In genomic region chr13:26979334-26979733, GRCh38 we compare ENCODE assay signal across 26 cellular contexts.
DNase-seq lines count a peak whose midpoint lies in the region; ATAC-seq and TF ChIP-seq lines count a peak whose summit lies in the region.
"Had no signal": no experiment of that assay in that cellular context is flagged by ENCODE, and none has a peak within 500 bp of the region (broad histone marks: within the 10 kb centered on the region; RNA-seq: fewer than 3 reads in every experiment).

No MANE protein-coding gene starts in this region.

- H3K9me3 Mint-ChIP-seq in MCF 10A (ENCODE audit: unreplicated experiment): no peaks in the 10 kb centered on the region
- H3K9me3 Mint-ChIP-seq: CD4-positive, alpha-beta memory T cell had no signal

- no peaks in the 10 kb centered on the region for H3K9me2 ChIP-seq in Loucy (replicated peaks; ENCODE audit: low read depth, low read length)

- peaks cover 15% of the 10 kb centered on the region for H3F3A ChIP-seq in Loucy (ENCODE audit: low read depth)

- H3K27me3 Mint-ChIP-seq in MCF 10A (ENCODE audit: insufficient read depth, unreplicated experiment): no peaks in the 10 kb centered on the region

- H3K4me3 Mint-ChIP-seq in MCF 10A (ENCODE audit: unreplicated experiment): no peak overlapping the region
- H3K4me3 Mint-ChIP-seq: CD4-positive, alpha-beta memory T cell had no signal

- H3K4me3 ChIP-seq in BLaER1: no peak overlapping the region
- H3K4me3 ChIP-seq in Loucy (ENCODE audit: low read length, poor library complexity, severe bottlenecking): no peak overlapping the region
- no peak overlapping the region for H3K4me3 ChIP-seq in colonic mucosa
- H3K4me3 ChIP-seq: SJCRH30 had no signal

- H3K9ac ChIP-seq in BLaER1: no peak overlapping the region
- H3K9ac ChIP-seq in Loucy (ENCODE audit: low read depth, low read length, poor library complexity, severe bottlenecking): peak overlapping the region; percentile 87
- peak overlapping the region; percentile 48 to 76 for H3K9ac ChIP-seq in colonic mucosa (ENCODE audit: low read depth in 2 of 2, low read length in 2 of 2)

- CTCF ChIA-PET in MCF 10A (lab: Yijun Ruan, JAX): interaction anchor here (2.1 to 3.5 kb wide), 2 partner anchors 32 to 382 kb away, joined by 8 to 17 read pairs; no protein-coding TSS in a partner anchor

- H3K79me2 ChIP-seq in Loucy (ENCODE audit: insufficient read depth, low read length): peaks cover 5% of the 10 kb centered on the region; the same call in 1 of the 2 replicates

- H3K4me1 ChIP-seq in BLaER1 (peaks cover 16% of the 10 kb centered on the region), Loucy (ENCODE audit: insufficient read depth, low read length, poor library complexity, severe bottlenecking) (peaks cover 84% of the 10 kb centered on the region), colonic mucosa (peaks cover 31% of the 10 kb centered on the region)
- H3K4me1 ChIP-seq: SJCRH30 had no signal

- POLR2A ChIA-PET in MCF 10A (lab: Yijun Ruan, JAX): no interaction called here

- H2AFZ ChIP-seq in Loucy (ENCODE audit: low read length): no peak overlapping the region

- H4K20me1 ChIP-seq in BLaER1: no peaks in the 10 kb centered on the region
- H4K20me1 ChIP-seq in Loucy (ENCODE audit: insufficient read depth, low read length, poor library complexity, severe bottlenecking): no peaks in the 10 kb centered on the region

- H3K27ac ChIP-seq in BLaER1: no peak overlapping the region
- H3K27ac ChIP-seq in colonic mucosa: peak overlapping the region; percentile 74
- H3K27ac ChIP-seq: SJCRH30 had no signal

- no peak overlapping the region for H3K27ac Mint-ChIP-seq in MCF 10A (ENCODE audit: low read depth, unreplicated experiment)
- H3K27ac Mint-ChIP-seq: CD4-positive, alpha-beta memory T cell had no signal

- ATAC-seq in HG03354 (IDR thresholded peaks at IDR 0.05; ENCODE audit: poor library complexity, severe bottlenecking, unreplicated experiment) (no peak), GM21825 (IDR thresholded peaks at IDR 0.05; ENCODE audit: unreplicated experiment) (no peak)
- ATAC-seq: HCT116, PC-3, Right ventricle myocardium inferior, SK-N-SH treated with all-trans-retinoic acid at 6 μM for 48 hours had no signal

- intact Hi-C loops in colonic mucosa (cut with DNase I): no loop called here
- intact Hi-C loops in posterior vena cava (cut with DNase I): no loop called here
- intact Hi-C loops in MCF 10A (cut with micrococcal nuclease): no loop called here

- TF ChIP-seq CTCF in Loucy (conservative IDR thresholded peaks at IDR 0.05; ENCODE audit: low read length): no peak
- no peak for TF ChIP-seq CTCF in colonic mucosa (IDR thresholded peaks at IDR 0.05)
- TF ChIP-seq CTCF in MCF 10A (IDR thresholded peaks at IDR 0.05; ENCODE audit: unreplicated experiment): no peak

- H3K36me3 Mint-ChIP-seq in MCF 10A (ENCODE audit: insufficient read depth, unreplicated experiment): no peaks in the 10 kb centered on the region
- H3K36me3 Mint-ChIP-seq: CD4-positive, alpha-beta memory T cell had no signal

- H3K27me3 ChIP-seq in BLaER1 (no peaks in the 10 kb centered on the region), Loucy (ENCODE audit: insufficient read depth, low read length, poor library complexity, severe bottlenecking) (no peaks in the 10 kb centered on the region), colonic mucosa (no peaks in the 10 kb centered on the region)

- H3K4me2 ChIP-seq in BLaER1: peak overlapping the region; percentile 6; the same call in 1 of the 2 replicates
- H3K4me2 ChIP-seq in Loucy (ENCODE audit: low read depth, low read length, poor library complexity, severe bottlenecking): peak overlapping the region; percentile 43

- peak; percentile 28 for DNase-seq in colonic mucosa
- DNase-seq in posterior vena cava (ENCODE audit: low spot score): peak; percentile 69
- DNase-seq in NCI-H748 treated with DMSO at 0.1 percent for 48 hours (lab: John Stamatoyannopoulos, UW): no peak
- no peak for DNase-seq in MCF 10A (ENCODE audit: unreplicated experiment)
- DNase-seq: 8988T; ACHN; C1 segment of cervical spinal cord; CD4-positive, alpha-beta memory T cell; COR-L47; KG1; NCI-H1105; NCI-H1436 treated with DMSO at 0.1 percent for 48 hours; NCI-H1930; NCI-H2107; NCI-H524 treated with DMSO at 0.1 percent for 48 hours; NCI-H82; NK-92 treated with Interleukin-12 subunit alpha and Interleukin-12 subunit beta, amount 100 ng/mL, for 24 hours; PC-3; SJCRH30 had no signal

- no peaks in the 10 kb centered on the region for H3K36me3 ChIP-seq in BLaER1
- no peaks in the 10 kb centered on the region for H3K36me3 ChIP-seq in Loucy (ENCODE audit: insufficient read depth, low read length)
- no peaks in the 10 kb centered on the region for H3K36me3 ChIP-seq in colonic mucosa
- H3K36me3 ChIP-seq: SJCRH30 had no signal

- H3K9me3 ChIP-seq in BLaER1: no peaks in the 10 kb centered on the region
- no peaks in the 10 kb centered on the region for H3K9me3 ChIP-seq in Loucy (ENCODE audit: insufficient read depth, low read depth, low read length)
- H3K9me3 ChIP-seq in colonic mucosa: no peaks in the 10 kb centered on the region
- H3K9me3 ChIP-seq: SJCRH30 had no signal

- BruUV-seq in MCF 10A (replicated peaks; lab: Mats Ljungman, UMichigan): no TSS peak

- H3K4me1 Mint-ChIP-seq in MCF 10A (ENCODE audit: insufficient read depth, unreplicated experiment): peaks cover 13% of the 10 kb centered on the region
- H3K4me1 Mint-ChIP-seq: CD4-positive, alpha-beta memory T cell had no signal

Comparison
In these comparisons a context has a peak if more than half of its experiments do, and no peak if none do; other contexts are left out.
1. DNase-seq: peak in colonic mucosa (single experiment) and posterior vena cava (single experiment); none in NCI-H748 treated with DMSO at 0.1 percent for 48 hours (single experiment) and MCF 10A (single experiment).